ENCODE assay signal across 17 cellular contexts in the genomic region with DNA sequence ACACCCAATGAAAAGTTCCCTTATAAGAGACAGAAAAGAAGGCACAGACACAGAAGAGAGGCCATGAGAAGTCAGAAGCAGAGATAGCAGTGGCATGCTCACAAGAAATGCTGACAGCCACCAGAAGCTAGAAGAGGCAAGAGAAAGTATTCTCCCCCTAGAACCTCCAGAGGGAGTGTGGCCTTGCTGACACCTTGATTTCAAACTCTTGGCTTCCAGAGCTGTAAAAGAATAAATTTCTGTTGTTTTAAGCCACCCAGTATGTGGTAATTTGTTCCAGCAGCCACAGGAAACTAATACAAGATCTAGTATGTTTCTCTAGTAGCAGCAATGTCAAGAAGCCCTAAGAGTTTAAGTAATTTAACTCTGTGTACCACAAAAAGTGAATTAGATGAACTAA.
"Had no signal": no experiment of that assay in that cellular context is flagged by ENCODE, and none has a peak within 500 bp of the region (broad histone marks: within the 10 kb centered on the region; RNA-seq: fewer than 3 reads in every experiment).

No MANE protein-coding gene starts in this region.

- H3K4me1 ChIP-seq: right lobe of liver, tibial artery had no signal

- H3K36me3 ChIP-seq: esophagus squamous epithelium, neutrophil, right lobe of liver, tibial artery had no signal

- H3K27ac ChIP-seq: epithelial cell of prostate, esophagus squamous epithelium, neutrophil, psoas muscle, right lobe of liver, tibial artery had no signal

- H3K9me3 ChIP-seq: esophagus squamous epithelium, neutrophil, psoas muscle, right lobe of liver, tibial artery had no signal

- H3K4me3 ChIP-seq: esophagus squamous epithelium, lung, psoas muscle, right lobe of liver, tibial artery had no signal

- H3K27me3 ChIP-seq: esophagus squamous epithelium, neutrophil, right lobe of liver, tibial artery had no signal

- DNase-seq: effector memory CD4-positive, alpha-beta T cell; esophagus squamous epithelium; foreskin fibroblast; head of caudate nucleus; hypothalamus; left cardiac atrium; left ventricle myocardium superior; mesenchymal stem cell; naive thymus-derived CD4-positive, alpha-beta T cell; psoas muscle; retina; right lobe of liver; stimulated activated CD4-positive, alpha-beta T cell treated with anti-CD3 and anti-CD28 coated beads, Interleukin-4, amount 100 ng/mL, for 24 hours; tibial artery had no signal
